ENCODE assay signal across 7 cellular contexts in the genomic region with DNA sequence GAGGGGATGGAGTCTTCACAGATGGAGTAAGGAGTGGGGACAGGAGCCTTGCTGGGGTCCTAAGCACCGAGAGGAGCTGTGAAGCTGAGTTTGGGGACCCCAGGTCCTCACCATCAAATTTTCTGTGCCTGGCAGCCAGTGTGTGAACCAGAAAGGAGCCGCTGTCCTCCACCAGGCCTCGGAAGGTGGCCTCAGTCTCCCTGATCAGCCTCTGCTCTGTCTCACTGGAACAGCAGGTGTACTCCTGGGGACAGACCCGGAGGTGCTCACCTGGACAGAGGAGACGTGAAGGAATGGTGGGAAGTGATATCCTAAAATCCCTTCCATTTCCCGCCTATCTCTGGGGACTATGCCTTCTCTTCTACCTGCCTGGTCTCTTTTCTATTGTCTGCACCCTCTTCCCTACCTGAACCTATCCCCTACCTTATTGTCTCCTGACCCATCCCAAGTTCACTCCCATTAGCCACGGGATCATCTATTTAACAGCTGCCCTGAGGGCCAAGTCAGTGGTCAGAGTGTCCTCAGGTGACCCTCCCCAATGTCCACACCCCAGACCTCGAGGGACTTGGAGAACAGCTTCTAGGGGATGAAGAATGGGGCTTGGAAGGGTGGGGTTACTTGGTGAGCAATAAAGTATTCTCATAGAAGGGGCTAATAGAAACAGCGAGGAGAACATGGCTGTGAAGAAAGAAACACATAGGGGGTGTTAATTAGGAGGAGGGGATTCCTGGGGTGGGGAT. TPM values are rescaled to one million over a fixed set of nuclear protein-coding genes. Genes with fewer than 3 reads are reported as not detected.
DNase-seq lines count a peak whose midpoint lies in the region; ATAC-seq, FAIRE-seq and TF ChIP-seq lines count a peak whose summit lies in the region.

No MANE protein-coding gene starts in this region.

- no peak for FAIRE-seq in H1 (lab: Jason Lieb, UNC)

- H2BK5ac ChIP-seq in H1 (ENCODE audit: low read depth, low read length): no peak overlapping the region

- H3K23me2 ChIP-seq in H1 (ENCODE audit: low read depth, low read length): peaks cover 8% of the 10 kb centered on the region

- in situ Hi-C loops in GM23248 (cut with MboI): no loop called here

- H3K56ac ChIP-seq in H1 (replicated peaks; ENCODE audit: insufficient read length, low read depth, low read length): no peak overlapping the region

- H2BK120ac ChIP-seq in H1 (replicated peaks; ENCODE audit: low read depth, low read length): no peak overlapping the region

- H3K9me3 Mint-ChIP-seq in osteocyte (ENCODE audit: unreplicated experiment): no peaks in the 10 kb centered on the region

- ATAC-seq in GM18511 (IDR thresholded peaks at IDR 0.05; ENCODE audit: unreplicated experiment): no peak
- no peak for ATAC-seq in GM18858 (IDR thresholded peaks at IDR 0.05; ENCODE audit: unreplicated experiment)

- WGBS in GM23248 (ENCODE audit: low coverage in 1 of 2, low lambda C conversion rate in 2 of 2, missing lambda C conversion rate in 2 of 2), 2 experiments: 69% methylated on average over 9 of the region's 9 CpGs
- WGBS in H1 (ENCODE audit: extremely low coverage in 1 of 2, insufficient coverage in 1 of 2, insufficient read length in 1 of 2, insufficient replicate concordance in 2 of 2, low coverage in 1 of 2, low lambda C conversion rate in 2 of 2, missing lambda C conversion rate in 1 of 2), 2 experiments: 74% methylated on average over 9 of the region's 9 CpGs; no CpG with 5 or more reads in 1 of the 2 experiments

- no peak for TF ChIP-seq CTCF in OCI-LY1 (IDR thresholded peaks at IDR 0.05; ENCODE audit: low read length)
- TF ChIP-seq CTCF in H1 (IDR thresholded peaks at IDR 0.05; ENCODE audit: control extremely low read depth in 1 of 3, insufficient read depth in 1 of 3, low read depth in 1 of 3, low read length in 3 of 3): no peak
- TF ChIP-seq CTCF in osteocyte (IDR thresholded peaks at IDR 0.05): no peak

- peaks cover 6% of the 10 kb centered on the region for H3K27me3 ChIP-seq in GM23248 (replicated peaks; ENCODE audit: insufficient read depth)
- H3K27me3 ChIP-seq in OCI-LY1 (ENCODE audit: insufficient read depth, low read length): no peaks in the 10 kb centered on the region
- peaks cover 0 to 13% (median 9%) of the 10 kb centered on the region in 4 experiments; a peak in 6 of 7 replicates for H3K27me3 ChIP-seq in H1 (replicated peaks in 1 of 4; ENCODE audit: control insufficient read depth in 3 of 4, extremely low read depth in 1 of 4, insufficient read depth in 3 of 4, low read length in 3 of 4)

- no peak overlapping the region for H3K27ac Mint-ChIP-seq in osteocyte (ENCODE audit: unreplicated experiment)

- no peak overlapping the region for H3K23ac ChIP-seq in H1 (ENCODE audit: insufficient read length)

- H3K9ac ChIP-seq in GM23248 (no peak overlapping the region), OCI-LY1 (ENCODE audit: low read length) (peak overlapping the region; percentile 67; the same call in 1 of the 2 replicates), H1 (replicated peaks in 1 of 4; ENCODE audit: extremely low read depth in 1 of 4, low read depth in 3 of 4, low read length in 3 of 4) (peak overlapping the region in 1 of 4 experiments; percentile 25; a peak in 1 of 7 replicates)

- H4K8ac ChIP-seq in H1 (ENCODE audit: extremely low read depth, insufficient read depth, low read length): no peak overlapping the region

- TF ChIP-seq POLR2A in H1 (IDR thresholded peaks at IDR 0.05; ENCODE audit: control extremely low read depth in 1 of 2, low read depth in 2 of 2, low read length in 2 of 2): no peak

- H3F3A ChIP-seq in GM23248 (ENCODE audit: insufficient read depth) (no peaks in the 10 kb centered on the region), OCI-LY1 (ENCODE audit: insufficient read depth, low read length) (no peaks in the 10 kb centered on the region; the same call in 1 of the 2 replicates)

- H3K14ac ChIP-seq in H1 (ENCODE audit: insufficient read length): no peak overlapping the region

- H3K27me3 Mint-ChIP-seq in osteocyte (ENCODE audit: unreplicated experiment): peaks cover 10% of the 10 kb centered on the region

- H3K79me1 ChIP-seq in H1 (ENCODE audit: low read depth, low read length): no peaks in the 10 kb centered on the region; the same call in 1 of the 2 replicates

- H3K4me3 ChIP-seq in GM23248 (peak overlapping the region; percentile 85; the same call in 1 of the 2 replicates), OCI-LY1 (ENCODE audit: low read depth, low read length, poor library complexity, severe bottlenecking) (peak overlapping the region; percentile 74), H1 (ENCODE audit: extremely low read depth in 1 of 4, insufficient read depth in 2 of 4, low read depth in 3 of 4, low read length in 4 of 4) (peak overlapping the region; percentile 91 to 97 (median 96))

- peak overlapping the region; percentile 100 for H3K4me2 ChIP-seq in GM23248 (ENCODE audit: unreplicated experiment)
- peak overlapping the region; percentile 81 for H3K4me2 ChIP-seq in OCI-LY1 (ENCODE audit: low read length)
- peak overlapping the region; percentile 84 to 90 for H3K4me2 ChIP-seq in H1 (ENCODE audit: insufficient read depth in 1 of 2, low read depth in 2 of 2, low read length in 2 of 2)

- no peak overlapping the region for H2BK12ac ChIP-seq in H1 (ENCODE audit: low read depth, low read length)

- peaks cover 2% of the 10 kb centered on the region for H3K36me3 Mint-ChIP-seq in osteocyte (ENCODE audit: unreplicated experiment)

- H3K4me1 ChIP-seq in GM23248 (ENCODE audit: insufficient read depth) (no peaks in the 10 kb centered on the region), OCI-LY1 (ENCODE audit: insufficient read depth, low read length, severe bottlenecking) (peaks cover 33% of the 10 kb centered on the region), H1 (replicated peaks in 1 of 4; ENCODE audit: control insufficient read depth in 3 of 4, insufficient read depth in 4 of 4, low read length in 3 of 4) (peaks cover 0 to 10% (median 8%) of the 10 kb centered on the region in 4 experiments; a peak in 6 of 7 replicates)

- H3K4ac ChIP-seq in H1 (replicated peaks; ENCODE audit: insufficient read length, low read depth, low read length): peak overlapping the region; percentile 12

- DNase-seq in GM23248 (no peak), H1 (ENCODE audit: low read depth in 1 of 2, low spot score in 2 of 2) (no peak), osteocyte (ENCODE audit: extremely low spot score, unreplicated experiment) (no peak), nucleus accumbens (lab: John Stamatoyannopoulos, UW) (no peak)

- peaks cover 15% of the 10 kb centered on the region for H3K4me1 Mint-ChIP-seq in osteocyte (ENCODE audit: unreplicated experiment)

- POLR2A ChIA-PET in H1 (lab: Charles Lee; ENCODE audit: partially characterized antibody): interaction anchor here (0.6 to 4.9 kb wide), 10 partner anchors 9 to 253 kb away, joined by 3 to 39 read pairs (median 3); a partner anchor contains a TSS

- H4K5ac ChIP-seq in H1 (ENCODE audit: insufficient read length, low read depth, low read length): no peak overlapping the region

- CTCF ChIA-PET in H1 (lab: Charles Lee; ENCODE audit: partially characterized antibody): interaction anchor here (0.9 to 1.8 kb wide), 5 partner anchors 11 to 47 kb away, joined by 3 to 6 read pairs (median 4); no protein-coding TSS in a partner anchor

- H2AK5ac ChIP-seq in H1 (ENCODE audit: low read depth, low read length): no peak overlapping the region

- no peak overlapping the region for H2BK20ac ChIP-seq in H1 (ENCODE audit: low read length)

- H3K36me3 ChIP-seq in GM23248 (ENCODE audit: low read depth): no peaks in the 10 kb centered on the region
- no peaks in the 10 kb centered on the region; the same call in 1 of the 2 replicates for H3K36me3 ChIP-seq in OCI-LY1 (ENCODE audit: insufficient read depth, low read length)
- H3K36me3 ChIP-seq in H1 (ENCODE audit: control insufficient read depth in 2 of 4, insufficient read depth in 4 of 4, low read length in 3 of 4): peaks cover 0 to 8% (median 1%) of the 10 kb centered on the region in 4 experiments; a peak in 3 of 8 replicates

- no peak overlapping the region; the same call in 1 of the 2 replicates for H2BK15ac ChIP-seq in H1 (ENCODE audit: low read length)

- H2AFZ ChIP-seq in GM23248: no peak overlapping the region
- H2AFZ ChIP-seq in OCI-LY1 (ENCODE audit: low read length): no peak overlapping the region
- H2AFZ ChIP-seq in H1 (ENCODE audit: low read length): no peak overlapping the region

- H3K27ac ChIP-seq in GM23248 (no peak overlapping the region), OCI-LY1 (ENCODE audit: low read depth, low read length, poor library complexity, severe bottlenecking) (no peak overlapping the region), H1 (ENCODE audit: low read depth, low read length) (no peak overlapping the region)

- H4K91ac ChIP-seq in H1 (replicated peaks; ENCODE audit: insufficient read length, low read length): peak overlapping the region; percentile 81

- peak overlapping the region; percentile 87 for H3K4me3 Mint-ChIP-seq in osteocyte (ENCODE audit: unreplicated experiment)

- H3K9me2 ChIP-seq in GM23248 (ENCODE audit: insufficient read depth) (no peaks in the 10 kb centered on the region), OCI-LY1 (ENCODE audit: low read depth, low read length) (no peaks in the 10 kb centered on the region)

- TF ChIP-seq RAD21 in H1 (IDR thresholded peaks at IDR 0.05 in 1 of 2, conservative IDR thresholded peaks at IDR 0.05 in 1 of 2; ENCODE audit: low read depth in 2 of 2, low read length in 2 of 2): no peak

- TF ChIP-seq EP300 in H1 (IDR thresholded peaks at IDR 0.05; ENCODE audit: borderline replicate concordance in 1 of 2, low read depth in 2 of 2, low read length in 2 of 2): no peak

- no peaks in the 10 kb centered on the region for H3K79me2 ChIP-seq in GM23248 (ENCODE audit: insufficient read depth)
- H3K79me2 ChIP-seq in OCI-LY1 (ENCODE audit: insufficient read depth, low read length): no peaks in the 10 kb centered on the region
- peaks cover 0 to 7% of the 10 kb centered on the region in 2 experiments; a peak in 2 of 4 replicates for H3K79me2 ChIP-seq in H1 (ENCODE audit: control insufficient read depth in 1 of 2, insufficient read depth in 2 of 2, low read length in 2 of 2)

- H4K20me1 ChIP-seq in GM23248 (ENCODE audit: insufficient read depth) (no peaks in the 10 kb centered on the region), OCI-LY1 (ENCODE audit: insufficient read depth, low read length) (no peaks in the 10 kb centered on the region), H1 (replicated peaks in 1 of 2; ENCODE audit: control insufficient read depth in 1 of 2, insufficient read depth in 2 of 2, low read length in 2 of 2) (peaks cover 0 to 16% of the 10 kb centered on the region in 2 experiments)

- no peak overlapping the region; the same call in none of the 2 replicates for H3K18ac ChIP-seq in H1 (ENCODE audit: extremely low read depth, low read length)

- H3K9me3 ChIP-seq in GM23248 (ENCODE audit: low read depth) (no peaks in the 10 kb centered on the region), OCI-LY1 (ENCODE audit: low read length) (no peaks in the 10 kb centered on the region), H1 (ENCODE audit: insufficient read depth in 2 of 2, low read depth in 1 of 2, low read length in 1 of 2) (peaks cover 0 to 5% of the 10 kb centered on the region in 2 experiments; a peak in 1 of 4 replicates)

RNA-seq across cellular contexts. Expression of a gene that starts 0.9 kb away (rescaled TPM):
- 0.22 and 1.0 TPM in 2 replicates for total RNA-seq in GM23248 (2014; rRNA removed; shearing (Covaris generic))
- 0.16 TPM in 1 of 2 replicates, not detected in the other for polyA plus RNA-seq in GM23248 (2016; fragmentation: Nextera tagmentation; extraction: Ambion mirVana)
- 44.8 and 46.8 TPM in 2 replicates for total RNA-seq in H1 (2021; fragmentation: NEBNext Ultra II Directional; extraction: Animal tissue kit (Norgen Biotek cat#: 25700))
- 25.3 and 47.8 TPM in 2 replicates for polyA plus RNA-seq in H1 (2011; rRNA removed)
- polyA plus RNA-seq in H1 (2011; cell fraction: cytosol; rRNA removed): 39.1 TPM
- polyA plus RNA-seq in H1 (2011; cell fraction: nucleus; rRNA removed): 158 TPM
- 31.9 to 46.9 TPM (median 42.9 TPM) in 4 replicates for polyA plus RNA-seq in H1 (2012, experiment 1 of 2)
- 31.2 TPM for polyA plus RNA-seq in H1 (2012, experiment 2 of 2)
- 36.0 TPM for polyA plus RNA-seq in H1 (2013, experiment 1 of 2)
- 33.6 TPM for polyA plus RNA-seq in H1 (2013, experiment 2 of 2)
- 12.6 and 14.1 TPM in 2 replicates for polyA minus RNA-seq in H1 (2011; rRNA and poly(A)+ RNA removed)
- polyA minus RNA-seq in H1 (2011; cell fraction: cytosol; rRNA and poly(A)+ RNA removed): 18.3 TPM
- 40.0 TPM for polyA minus RNA-seq in H1 (2011; cell fraction: nucleus; rRNA and poly(A)+ RNA removed)
- total RNA-seq in osteocyte: 8.1 and 12.6 TPM in 2 replicates

RNA-seq across cellular contexts. Expression of a gene that starts 1.5 kb away (rescaled TPM):
- 0.97 TPM in 1 of 2 replicates, not detected in the other for total RNA-seq in GM23248 (2014; rRNA removed; shearing (Covaris generic))
- polyA plus RNA-seq in GM23248 (2016; fragmentation: Nextera tagmentation; extraction: Ambion mirVana) (0.65 and 1.1 TPM in 2 replicates), H1 (2011; rRNA removed) (1.3 and 1.9 TPM in 2 replicates)
- total RNA-seq in H1 (2021; fragmentation: NEBNext Ultra II Directional; extraction: Animal tissue kit (Norgen Biotek cat#: 25700)): 3.3 and 3.8 TPM in 2 replicates
- polyA plus RNA-seq in H1 (2011; cell fraction: cytosol; rRNA removed): 1.6 TPM
- 6.5 TPM for polyA plus RNA-seq in H1 (2011; cell fraction: nucleus; rRNA removed)
- 5.3 to 7.8 TPM (median 6.2 TPM) in 4 replicates for polyA plus RNA-seq in H1 (2012, experiment 1 of 2)
- polyA plus RNA-seq in H1 (2012, experiment 2 of 2): 3.1 TPM
- 1.8 TPM for polyA plus RNA-seq in H1 (2013, experiment 1 of 2)
- 1.5 TPM for polyA plus RNA-seq in H1 (2013, experiment 2 of 2)
- polyA minus RNA-seq in H1 (2011; rRNA and poly(A)+ RNA removed): 3.2 and 4.2 TPM in 2 replicates
- 0.44 TPM for polyA minus RNA-seq in H1 (2011; cell fraction: cytosol; rRNA and poly(A)+ RNA removed)
- 1.5 TPM for polyA minus RNA-seq in H1 (2011; cell fraction: nucleus; rRNA and poly(A)+ RNA removed)
- 1.0 and 1.5 TPM in 2 replicates for total RNA-seq in osteocyte

RNA-seq across cellular contexts. Expression of a gene that starts 7.8 kb away (rescaled TPM):
- 0.51 and 1.6 TPM in 2 replicates for total RNA-seq in GM23248 (2014; rRNA removed; shearing (Covaris generic))
- polyA plus RNA-seq in GM23248 (2016; fragmentation: Nextera tagmentation; extraction: Ambion mirVana): 1.5 TPM in 2 replicates
- total RNA-seq in H1 (2021; fragmentation: NEBNext Ultra II Directional; extraction: Animal tissue kit (Norgen Biotek cat#: 25700)): 5.1 and 5.3 TPM in 2 replicates
- polyA plus RNA-seq in H1 (2011; rRNA removed): 13.8 and 15.8 TPM in 2 replicates
- 9.7 TPM for polyA plus RNA-seq in H1 (2011; cell fraction: cytosol; rRNA removed)
- polyA plus RNA-seq in H1 (2011; cell fraction: nucleus; rRNA removed): 16.7 TPM
- 6.8 to 11.1 TPM (median 8.5 TPM) in 4 replicates for polyA plus RNA-seq in H1 (2012, experiment 1 of 2)
- 5.8 TPM for polyA plus RNA-seq in H1 (2012, experiment 2 of 2)
- polyA plus RNA-seq in H1 (2013, experiment 1 of 2): 9.2 TPM
- polyA plus RNA-seq in H1 (2013, experiment 2 of 2): 9.8 TPM
- 6.7 and 6.9 TPM in 2 replicates for polyA minus RNA-seq in H1 (2011; rRNA and poly(A)+ RNA removed)
- 6.5 TPM for polyA minus RNA-seq in H1 (2011; cell fraction: cytosol; rRNA and poly(A)+ RNA removed)
- polyA minus RNA-seq in H1 (2011; cell fraction: nucleus; rRNA and poly(A)+ RNA removed): 3.9 TPM
- 2.9 and 3.6 TPM in 2 replicates for total RNA-seq in osteocyte

RNA-seq across cellular contexts. Expression of a gene that starts 17.7 kb away (rescaled TPM):
- total RNA-seq in GM23248 (2014; rRNA removed; shearing (Covaris generic)): 7.0 and 11.8 TPM in 2 replicates
- polyA plus RNA-seq in GM23248 (2016; fragmentation: Nextera tagmentation; extraction: Ambion mirVana) (5.1 and 5.8 TPM in 2 replicates), H1 (2011; rRNA removed) (11.9 and 19.6 TPM in 2 replicates)
- 20.2 and 22.1 TPM in 2 replicates for total RNA-seq in H1 (2021; fragmentation: NEBNext Ultra II Directional; extraction: Animal tissue kit (Norgen Biotek cat#: 25700))
- 8.6 TPM for polyA plus RNA-seq in H1 (2011; cell fraction: cytosol; rRNA removed)
- polyA plus RNA-seq in H1 (2011; cell fraction: nucleus; rRNA removed): 55.1 TPM
- 13.7 to 21.2 TPM (median 20.2 TPM) in 4 replicates for polyA plus RNA-seq in H1 (2012, experiment 1 of 2)
- 16.9 TPM for polyA plus RNA-seq in H1 (2012, experiment 2 of 2)
- 16.6 TPM for polyA plus RNA-seq in H1 (2013, experiment 1 of 2)
- 15.0 TPM for polyA plus RNA-seq in H1 (2013, experiment 2 of 2)
- polyA minus RNA-seq in H1 (2011; rRNA and poly(A)+ RNA removed): 8.3 and 8.7 TPM in 2 replicates
- polyA minus RNA-seq in H1 (2011; cell fraction: cytosol; rRNA and poly(A)+ RNA removed): 6.9 TPM
- polyA minus RNA-seq in H1 (2011; cell fraction: nucleus; rRNA and poly(A)+ RNA removed): 21.6 TPM
- 18.2 and 20.3 TPM in 2 replicates for total RNA-seq in osteocyte

RNA-seq across cellular contexts. Expression of a gene that starts 27.5 kb away (rescaled TPM):
- total RNA-seq in GM23248 (2014; rRNA removed; shearing (Covaris generic)): 49.4 and 54.0 TPM in 2 replicates
- polyA plus RNA-seq in GM23248 (2016; fragmentation: Nextera tagmentation; extraction: Ambion mirVana) (92.2 and 96.7 TPM in 2 replicates), H1 (2011; rRNA removed) (622 and 735 TPM in 2 replicates)
- 153 and 161 TPM in 2 replicates for total RNA-seq in H1 (2021; fragmentation: NEBNext Ultra II Directional; extraction: Animal tissue kit (Norgen Biotek cat#: 25700))
- 505 TPM for polyA plus RNA-seq in H1 (2011; cell fraction: cytosol; rRNA removed)
- polyA plus RNA-seq in H1 (2011; cell fraction: nucleus; rRNA removed): 363 TPM
- polyA plus RNA-seq in H1 (2012, experiment 1 of 2): 152 to 293 TPM (median 281 TPM) in 4 replicates
- polyA plus RNA-seq in H1 (2012, experiment 2 of 2): 327 TPM
- 160 TPM for polyA plus RNA-seq in H1 (2013, experiment 1 of 2)
- polyA plus RNA-seq in H1 (2013, experiment 2 of 2): 154 TPM
- polyA minus RNA-seq in H1 (2011; rRNA and poly(A)+ RNA removed): 44.3 and 46.6 TPM in 2 replicates
- 43.1 TPM for polyA minus RNA-seq in H1 (2011; cell fraction: cytosol; rRNA and poly(A)+ RNA removed)
- polyA minus RNA-seq in H1 (2011; cell fraction: nucleus; rRNA and poly(A)+ RNA removed): 53.3 TPM
- total RNA-seq in osteocyte: 111 and 123 TPM in 2 replicates
